ENCODE assay signal across 15 cellular contexts in genomic region chr20:2504803-2505202, GRCh38. TPM values are rescaled to one million over a fixed set of nuclear protein-coding genes. Genes with fewer than 3 reads are reported as not detected.
"Had no signal": no experiment of that assay in that cellular context is flagged by ENCODE, and none has a peak within 500 bp of the region (broad histone marks: within the 10 kb centered on the region; RNA-seq: fewer than 3 reads in every experiment).

No MANE protein-coding gene starts in this region.

RNA-seq across cellular contexts. Expression of gene TMC2, which starts 31.6 kb away (rescaled TPM):
- total RNA-seq: activated naive CD4-positive, alpha-beta T cell treated with anti-CD3 and anti-CD28 coated beads for 36 hours; activated naive CD4-positive, alpha-beta T cell treated with anti-CD3 and anti-CD28 coated beads, Interleukin-2, amount 50 U/mL, for 72 hours; activated naive CD8-positive, alpha-beta T cell treated with anti-CD3 and anti-CD28 coated beads for 36 hours; activated naive CD8-positive, alpha-beta T cell treated with anti-CD3 and anti-CD28 coated beads, Interleukin-2, amount 10 ng/mL, durations not matched to agents 7 days and 5 days; activated T-cell treated with anti-CD3 and anti-CD28 coated beads, Interleukin-2, amount 50 U/mL, for 4 hours; activated T-cell treated with anti-CD3 and anti-CD28 coated beads, Interleukin-2, amount 50 U/mL, for 72 hours; activated T-helper 1 cell treated with anti-CD3 and anti-CD28 coated beads, Interleukin-12 subunit alpha, Interleukin-12 subunit beta, Interleukin-2, Interleukin-4 antibody, amounts not matched to agents 30 ng/mL and 10 ng/mL and 1 ng/mL, durations not matched to agents 14 hours and 24 hours and 36 hours; activated T-helper 17 cell treated with anti-CD3 and anti-CD28 coated beads, Interleukin-2, amount 50 U/mL, for 72 hours; activated T-helper 2 cell treated with anti-CD3 and anti-CD28 coated beads, Interferon-gamma antibody, Interleukin-2, Interleukin-4, amounts not matched to agents 10 μg/mL and 5 μg/mL and 100 μg/mL, durations not matched to agents 14 hours and 24 hours and 36 hours; ascending aorta; astrocyte; bronchial epithelial cell; cardiac muscle cell; cardiac septum; chondrocyte had no signal
- polyA plus RNA-seq: cardiac muscle cell had no signal
